8 cellular contexts compared by ENCODE assay signal in genomic region chr1:113758631-113759340, GRCh38. TPM values are rescaled to one million over a fixed set of nuclear protein-coding genes. Genes with fewer than 3 reads are reported as not detected.
DNase-seq lines count a peak whose midpoint lies in the region; ATAC-seq and TF ChIP-seq lines count a peak whose summit lies in the region.

No MANE protein-coding gene starts in this region.

- TF ChIP-seq RAD21 in neural cell (conservative IDR thresholded peaks at IDR 0.05): no peak

- DNase-seq in COR-L47 (lab: John Stamatoyannopoulos, UW) (peak; percentile 47), RKO (ENCODE audit: low spot score) (peak; percentile 81), fibroblast of villous mesenchyme (ENCODE audit: low read depth) (peak; percentile 48)
- peak; percentile 41 for DNase-seq in activated effector memory CD4-positive, alpha-beta T cell treated with Interleukin-2 at 50 U/mL for 16 hours

- peak overlapping the region; percentile 84 for H3K4me2 ChIP-seq in neural cell (ENCODE audit: low read length)

- H3K4me1 ChIP-seq in subcutaneous abdominal adipose tissue (ENCODE audit: control insufficient read depth in 5 of 5, insufficient read depth in 5 of 5, low read length in 5 of 5): peaks cover 0 to 26% (median 21%) of the 10 kb centered on the region in 5 donors

- TF ChIP-seq EP300 in neural cell (conservative IDR thresholded peaks at IDR 0.05; ENCODE audit: poor library complexity, severe bottlenecking): no peak

- H3K27me3 ChIP-seq in neural cell (ENCODE audit: insufficient read depth, low read depth, low read length): no peaks in the 10 kb centered on the region
- no peaks in the 10 kb centered on the region for H3K27me3 ChIP-seq in subcutaneous abdominal adipose tissue (ENCODE audit: control insufficient read depth in 5 of 5, insufficient read depth in 4 of 5, low read length in 5 of 5)

- H3K9ac ChIP-seq in neural cell (ENCODE audit: low read length) (peak overlapping the region; percentile 81), subcutaneous abdominal adipose tissue (ENCODE audit: low read length in 5 of 5) (peak overlapping the region; percentile 93 to 100 (median 96))

- no peaks in the 10 kb centered on the region for H4K20me1 ChIP-seq in neural cell (ENCODE audit: insufficient read depth)

- ATAC-seq in GM19452 (IDR thresholded peaks at IDR 0.05; ENCODE audit: unreplicated experiment) (peak; percentile 68), HG03521 (IDR thresholded peaks at IDR 0.05; ENCODE audit: unreplicated experiment) (peak; percentile 62)

- H2AFZ ChIP-seq in neural cell (ENCODE audit: low read depth, low read length): peak overlapping the region; percentile 71

- peaks cover 3% of the 10 kb centered on the region for H3K36me3 ChIP-seq in neural cell (ENCODE audit: insufficient read depth, low read length)
- peaks cover 0 to 4% (median 0%) of the 10 kb centered on the region in 5 donors for H3K36me3 ChIP-seq in subcutaneous abdominal adipose tissue (ENCODE audit: control insufficient read depth in 5 of 5, insufficient read depth in 5 of 5, low read length in 5 of 5)

- H3K9me3 ChIP-seq in neural cell (ENCODE audit: low read length) (no peaks in the 10 kb centered on the region), subcutaneous abdominal adipose tissue (ENCODE audit: control insufficient read depth in 5 of 5, low read length in 5 of 5) (no peaks in the 10 kb centered on the region)

- H3K4me3 ChIP-seq in fibroblast of villous mesenchyme (ENCODE audit: low read depth, low read length): peak overlapping the region; percentile 93
- H3K4me3 ChIP-seq in neural cell (ENCODE audit: low read length): peak overlapping the region; percentile 75
- peak overlapping the region; percentile 87 to 99 (median 95) for H3K4me3 ChIP-seq in subcutaneous abdominal adipose tissue (ENCODE audit: low read depth in 1 of 5, low read length in 5 of 5)

- TF ChIP-seq CTCF in fibroblast of villous mesenchyme (IDR thresholded peaks at IDR 0.05; ENCODE audit: insufficient read depth, low read depth, low read length): no peak
- no peak for TF ChIP-seq CTCF in neural cell (IDR thresholded peaks at IDR 0.05; ENCODE audit: poor library complexity, severe bottlenecking)

- H3K27ac ChIP-seq in neural cell (ENCODE audit: low read length) (peak overlapping the region; percentile 83), subcutaneous abdominal adipose tissue (ENCODE audit: low read depth, low read length) (peak overlapping the region; percentile 94)

- peaks cover 5% of the 10 kb centered on the region for H3F3A ChIP-seq in neural cell (ENCODE audit: insufficient read depth, low read length, poor library complexity, severe bottlenecking)

- no peaks in the 10 kb centered on the region for H3K9me2 ChIP-seq in neural cell (ENCODE audit: insufficient read depth, low read length)

- H3K79me2 ChIP-seq in neural cell (replicated peaks; ENCODE audit: insufficient read depth, low read length): peaks cover 44% of the 10 kb centered on the region

TF ChIP-seq in neural cell, 6 proteins besides CTCF, POLR2A, EP300 and RAD21:
- TF ChIP-seq SMC3 (conservative IDR thresholded peaks at IDR 0.05; ENCODE audit: poor library complexity) (peak; percentile 42), MXI1 (conservative IDR thresholded peaks at IDR 0.05; ENCODE audit: poor library complexity, severe bottlenecking) (peak; percentile 88), POLR2AphosphoS5 (IDR thresholded peaks at IDR 0.05) (no peak)
TF ChIP-seq in neural cell: peak in this region for 2.

RNA-seq across cellular contexts. Expression of gene PHTF1, which starts 0.5 kb away (rescaled TPM):
- 36.4 and 47.5 TPM in 2 replicates for total RNA-seq in fibroblast of villous mesenchyme
- polyA plus RNA-seq in neural cell: 41.9 and 46.1 TPM in 2 replicates
- polyA minus RNA-seq in neural cell: 52.1 and 54.6 TPM in 2 replicates

RNA-seq across cellular contexts. Expression of gene RSBN1, which starts 53.5 kb away (rescaled TPM):
- total RNA-seq in fibroblast of villous mesenchyme: 11.0 and 12.1 TPM in 2 replicates
- polyA plus RNA-seq in neural cell: 33.2 and 33.7 TPM in 2 replicates
- 99.8 and 108 TPM in 2 replicates for polyA minus RNA-seq in neural cell

Comparison
In these comparisons a context has a peak if more than half of its experiments do, and no peak if none do; other contexts are left out.
1. Peak in every context shown above with its lines: DNase-seq, ATAC-seq, H3K4me3 ChIP-seq and H3K27ac ChIP-seq.